ENCODE assay signal across 8 cellular contexts in the genomic region with DNA sequence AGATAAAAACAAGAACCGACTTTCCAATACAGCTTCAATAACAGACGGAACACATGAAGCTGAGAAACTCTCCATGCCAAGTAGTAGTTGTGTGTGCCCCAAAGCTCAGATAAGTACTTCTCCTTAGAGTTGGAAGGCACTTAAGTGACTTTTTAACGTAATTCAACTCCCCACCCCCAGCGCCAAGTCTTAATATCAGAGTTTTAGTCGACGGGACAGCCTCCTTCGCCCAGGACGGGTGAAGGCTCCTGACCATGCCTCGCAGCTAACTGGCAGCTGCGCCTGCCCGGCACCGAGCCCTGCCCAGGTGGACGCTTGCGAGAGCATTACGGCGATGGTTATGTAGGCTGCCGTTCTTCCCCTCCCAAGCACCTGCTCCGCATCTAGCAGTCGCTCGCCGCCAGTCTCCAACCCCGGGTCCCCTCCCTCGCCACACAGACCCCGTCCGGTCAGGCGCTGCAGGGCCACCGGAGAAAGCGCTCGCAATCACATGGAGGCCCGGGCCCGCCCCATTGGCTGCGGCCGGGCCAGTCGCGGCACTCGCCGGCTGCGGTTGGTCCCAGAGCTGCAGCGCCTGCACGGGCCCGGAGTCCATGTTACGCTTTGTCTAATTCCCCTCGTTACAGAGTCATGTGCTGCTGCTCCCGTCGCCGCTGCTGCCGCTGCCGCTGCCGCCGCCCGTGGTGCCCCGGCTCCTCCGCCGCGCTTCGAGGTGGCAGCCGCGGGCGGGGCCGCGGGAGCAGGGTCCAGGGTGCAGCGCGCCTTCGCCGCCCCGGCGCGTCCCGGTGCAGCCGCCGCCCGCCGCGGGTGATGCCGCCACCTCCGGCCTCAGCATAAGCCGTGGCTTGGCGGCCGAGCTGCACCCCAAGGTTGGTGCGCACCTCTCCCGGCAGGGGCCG.
DNase-seq lines count a peak whose midpoint lies in the region; ATAC-seq lines count a peak whose summit lies in the region.

A gene (plus strand): TSS at position 610 of the 899 bp plus-strand sequence. CDS start 112,037 bp downstream, outside the sequence.

- no peaks in the 10 kb centered on the region for H3K9me3 Mint-ChIP-seq in central memory CD8-positive, alpha-beta T cell

- H3K36me3 Mint-ChIP-seq in central memory CD8-positive, alpha-beta T cell (ENCODE audit: insufficient read depth), result peaks cover 2% of the 10 kb centered on the region

- DNase-seq in AG08396 (ENCODE audit: low spot score), result peak; percentile 93
- DNase-seq in NCI-H2227 treated with DMSO at 0.1 percent for 48 hours (lab: John Stamatoyannopoulos, UW), result peak; percentile 92
- peak; percentile 20 to 41 (median 26) for DNase-seq in activated CD4-positive, CD25-positive, alpha-beta regulatory T cell (lab: John Stamatoyannopoulos, UW)
- DNase-seq in central memory CD8-positive, alpha-beta T cell (ENCODE audit: low spot score in 2 of 2), result peak; percentile 38 to 45
- peak; percentile 95 for DNase-seq in islet precursor cell
- DNase-seq in stimulated activated CD4-positive, alpha-beta T cell treated with anti-CD3 and anti-CD28 coated beads, Interleukin-12 subunit alpha, Interleukin-12 subunit beta, amount 100 ng/mL, for 4 hours, result peak; percentile 58

- H3K27me3 Mint-ChIP-seq in central memory CD8-positive, alpha-beta T cell, result no peaks in the 10 kb centered on the region

- ATAC-seq in GM18873 (IDR thresholded peaks at IDR 0.05; ENCODE audit: low FRiP score, unreplicated experiment), result peak; percentile 67
- ATAC-seq in HG03108 (IDR thresholded peaks at IDR 0.05; ENCODE audit: unreplicated experiment), result peak; percentile 80
- peak; percentile 64 for ATAC-seq in central memory CD8-positive, alpha-beta T cell (replicated peaks; ENCODE audit: extremely low read depth, poor library complexity, severe bottlenecking)

- H3K4me1 Mint-ChIP-seq in central memory CD8-positive, alpha-beta T cell, result peaks cover 24% of the 10 kb centered on the region

- peak within 1 kb of the TSS; percentile 96 for H3K27ac Mint-ChIP-seq in central memory CD8-positive, alpha-beta T cell (ENCODE audit: low read depth)

- peak within 1 kb of the TSS; percentile 79 for H3K4me3 Mint-ChIP-seq in central memory CD8-positive, alpha-beta T cell

Comparison
In these comparisons a context has a peak if more than half of its experiments do, and no peak if none do; other contexts are left out.
1. Peak in every context shown above with its lines: DNase-seq and ATAC-seq.
2. DNase-seq: peak in every context shown above with its lines; median percentile 95 in islet precursor cell; 93 in AG08396; 92 in NCI-H2227 treated with DMSO at 0.1 percent for 48 hours; 58 in stimulated activated CD4-positive, alpha-beta T cell treated with anti-CD3 and anti-CD28 coated beads, Interleukin-12 subunit alpha, Interleukin-12 subunit beta, amount 100 ng/mL, for 4 hours; 42 in central memory CD8-positive, alpha-beta T cell; 26 in activated CD4-positive, CD25-positive, alpha-beta regulatory T cell.